In the genomic region with DNA sequence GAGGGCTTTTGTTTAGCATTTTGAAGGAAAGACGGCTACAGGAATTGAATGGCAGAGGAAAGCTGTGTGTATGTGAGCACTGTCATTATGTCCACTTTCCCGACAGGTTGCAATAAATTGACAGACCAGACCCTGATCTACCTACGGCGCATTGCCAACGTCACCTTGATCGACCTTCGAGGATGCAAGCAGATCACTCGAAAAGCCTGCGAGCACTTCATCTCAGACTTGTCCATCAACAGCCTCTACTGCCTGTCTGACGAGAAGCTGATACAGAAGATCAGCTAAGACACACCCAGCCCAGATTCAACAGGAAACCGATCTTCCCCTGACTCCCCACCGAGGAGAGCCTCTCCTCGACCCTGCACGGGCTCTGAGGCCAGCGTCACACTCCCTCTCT, we compare ENCODE assay signal across 22 cellular contexts. TPM values are rescaled to one million over a fixed set of nuclear protein-coding genes. Genes with fewer than 3 reads are reported as not detected.
DNase-seq lines count a peak whose midpoint lies in the region; ATAC-seq and TF ChIP-seq lines count a peak whose summit lies in the region.
"Had no signal": no experiment of that assay in that cellular context is flagged by ENCODE, and none has a peak within 500 bp of the region (broad histone marks: within the 10 kb centered on the region; RNA-seq: fewer than 3 reads in every experiment).

No MANE protein-coding gene starts in this region.

- no peaks in the 10 kb centered on the region for H3K27me3 ChIP-seq in thyroid gland
- H3K27me3 ChIP-seq: foreskin keratinocyte, vagina had no signal

- H3K27ac Mint-ChIP-seq in central memory CD8-positive, alpha-beta T cell (ENCODE audit: low read depth), result peak overlapping the region; percentile 38
- peak overlapping the region; percentile 75 to 82 for H3K27ac Mint-ChIP-seq in natural killer cell treated with Interleukin-12 subunit alpha and Interleukin-12 subunit beta and Interleukin-15 and Interleukin-18, amount 100 ng/mL, for 72 hours

- H3K4me3 ChIP-seq in thyroid gland (replicated peaks in 1 of 3), result no peak overlapping the region
- H3K4me3 ChIP-seq: A549, coronary artery, GM23248, smooth muscle cell, vagina had no signal

- H3K4me3 Mint-ChIP-seq in central memory CD8-positive, alpha-beta T cell, result peak overlapping the region; percentile 40
- H3K4me3 Mint-ChIP-seq in natural killer cell treated with Interleukin-12 subunit alpha and Interleukin-12 subunit beta and Interleukin-15 and Interleukin-18, amount 100 ng/mL, for 72 hours, result peak overlapping the region; percentile 60
- H3K4me3 Mint-ChIP-seq: brain had no signal

- H3K36me3 Mint-ChIP-seq in central memory CD8-positive, alpha-beta T cell (ENCODE audit: insufficient read depth), result peaks cover 76% of the 10 kb centered on the region
- H3K36me3 Mint-ChIP-seq in natural killer cell treated with Interleukin-12 subunit alpha and Interleukin-12 subunit beta and Interleukin-15 and Interleukin-18, amount 100 ng/mL, for 72 hours, result peaks cover 30% of the 10 kb centered on the region

- H3K4me1 ChIP-seq in thyroid gland, result no peaks in the 10 kb centered on the region
- H3K4me1 ChIP-seq: A549, foreskin keratinocyte had no signal

- ATAC-seq in central memory CD8-positive, alpha-beta T cell (replicated peaks; ENCODE audit: extremely low read depth, poor library complexity, severe bottlenecking), result no peak
- no peak for ATAC-seq in natural killer cell treated with Interleukin-12 subunit alpha and Interleukin-12 subunit beta and Interleukin-15 and Interleukin-18, amount 100 ng/mL, for 72 hours
- no peak for ATAC-seq in HG03565 (IDR thresholded peaks at IDR 0.05; ENCODE audit: unreplicated experiment)
- ATAC-seq: A549, foreskin keratinocyte had no signal

- TF ChIP-seq POLR2A in thyroid gland (IDR thresholded peaks at IDR 0.05), result no peak

- H3K4me1 Mint-ChIP-seq in central memory CD8-positive, alpha-beta T cell, result peaks cover 41% of the 10 kb centered on the region
- peaks cover 48 to 67% of the 10 kb centered on the region in 2 donors for H3K4me1 Mint-ChIP-seq in natural killer cell treated with Interleukin-12 subunit alpha and Interleukin-12 subunit beta and Interleukin-15 and Interleukin-18, amount 100 ng/mL, for 72 hours (ENCODE audit: low read depth in 2 of 2)
- H3K4me1 Mint-ChIP-seq: brain had no signal

- no peaks in the 10 kb centered on the region for H3K9me3 Mint-ChIP-seq in central memory CD8-positive, alpha-beta T cell
- H3K9me3 Mint-ChIP-seq in natural killer cell treated with Interleukin-12 subunit alpha and Interleukin-12 subunit beta and Interleukin-15 and Interleukin-18, amount 100 ng/mL, for 72 hours, result no peaks in the 10 kb centered on the region

- peaks cover 70 to 73% of the 10 kb centered on the region in 2 donors for H3K36me3 ChIP-seq in thyroid gland

- TF ChIP-seq CTCF in RWPE1 (conservative IDR thresholded peaks at IDR 0.05; ENCODE audit: low read depth) (no peak), thyroid gland (IDR thresholded peaks at IDR 0.05) (no peak)

- intact Hi-C loops in cardiac septum (cut with DNase I) (no loop called here), thyroid gland (cut with DNase I) (no loop called here)

- H3K27ac ChIP-seq in RWPE1, result peak overlapping the region; percentile 45
- no peak overlapping the region for H3K27ac ChIP-seq in thyroid gland
- H3K27ac ChIP-seq: A549, foreskin keratinocyte, GM23248 had no signal

- DNase-seq in activated CD8-positive, alpha-beta memory T cell treated with anti-CD3 and anti-CD28 coated beads for 24 hours, result peak; percentile 53
- no peak for DNase-seq in activated CD8-positive, alpha-beta memory T cell treated with anti-CD3 and anti-CD28 coated beads, Interleukin-2, amount 50 U/mL, for 48 hours
- DNase-seq in RWPE1 (ENCODE audit: low spot score) (no peak), cardiac septum (ENCODE audit: low spot score) (no peak), thyroid gland (no peak)
- DNase-seq in central memory CD8-positive, alpha-beta T cell (ENCODE audit: low spot score in 2 of 2), result no peak
- DNase-seq in natural killer cell treated with Interleukin-12 subunit alpha and Interleukin-12 subunit beta and Interleukin-15 and Interleukin-18, amount 100 ng/mL, for 72 hours (ENCODE audit: low spot score), result no peak
- DNase-seq: C1 segment of cervical spinal cord; DMS 273 treated with DMSO at 0.1 percent for 48 hours; foreskin keratinocyte; GDM1; GM23248; NCI-H524 treated with DMSO at 0.1 percent for 48 hours; Right ventricle myocardium superior; stimulated activated CD4-positive, alpha-beta T cell treated with anti-CD3 and anti-CD28 coated beads, Interleukin-4, amount 100 ng/mL, for 4 hours; SW 1271 had no signal

- H3K27me3 Mint-ChIP-seq in central memory CD8-positive, alpha-beta T cell, result no peaks in the 10 kb centered on the region
- no peaks in the 10 kb centered on the region for H3K27me3 Mint-ChIP-seq in natural killer cell treated with Interleukin-12 subunit alpha and Interleukin-12 subunit beta and Interleukin-15 and Interleukin-18, amount 100 ng/mL, for 72 hours

- no peaks in the 10 kb centered on the region for H3K9me3 ChIP-seq in thyroid gland
- H3K9me3 ChIP-seq: A549, vagina had no signal

- POLR2A ChIA-PET in RWPE1 (lab: Yijun Ruan, JAX; ENCODE audit: low non-redundant PET), result no interaction called here

- 91 to 93% methylated on average over 15 of the region's 15 CpGs for WGBS in thyroid gland, 2 donors

- CTCF ChIA-PET in RWPE1 (lab: Yijun Ruan, JAX), result interaction anchor here (1.7 kb wide), 1 partner anchor 15 kb away, joined by 3 read pairs; no protein-coding TSS in a partner anchor

RNA-seq across cellular contexts. Expression of a gene that starts 11.5 kb away (rescaled TPM):
- 100 to 1,000 TPM; 394 to 432 TPM for total RNA-seq in natural killer cell treated with Interleukin-12 subunit alpha and Interleukin-12 subunit beta and Interleukin-15 and Interleukin-18, amount 100 ng/mL, for 72 hours
- total RNA-seq in cardiac septum (43.1 TPM), thyroid gland (10 to 100 TPM; 32.8 to 55.8 (median 40.6) TPM)

RNA-seq across cellular contexts. Expression of a gene that starts 34.3 kb away (rescaled TPM):
- total RNA-seq in natural killer cell treated with Interleukin-12 subunit alpha and Interleukin-12 subunit beta and Interleukin-15 and Interleukin-18, amount 100 ng/mL, for 72 hours, result 100 to 1,000 TPM; 182 to 231 TPM
- total RNA-seq in cardiac septum (20.0 TPM), thyroid gland (10 to 100 TPM; 27.9 to 36.8 (median 31.5) TPM)

RNA-seq across cellular contexts. Expression of a gene that starts 48.6 kb away (rescaled TPM):
- total RNA-seq in natural killer cell treated with Interleukin-12 subunit alpha and Interleukin-12 subunit beta and Interleukin-15 and Interleukin-18, amount 100 ng/mL, for 72 hours, result 10 to 100 TPM; 19.2 to 32.3 TPM
- total RNA-seq in cardiac septum (22.3 TPM), thyroid gland (10 to 100 TPM; 50.5 to 59.9 (median 54.4) TPM)
